Comparison of ENCODE assay signal across 26 cellular contexts in genomic region chr10:122590158-122590557, GRCh38. TPM values are rescaled to one million over a fixed set of nuclear protein-coding genes. Genes with fewer than 3 reads are reported as not detected.
"Had no signal": no experiment of that assay in that cellular context is flagged by ENCODE, and none has a peak within 500 bp of the region (broad histone marks: within the 10 kb centered on the region; RNA-seq: fewer than 3 reads in every experiment).

No MANE protein-coding gene starts in this region.

- H3K27me3 ChIP-seq: body of pancreas, sigmoid colon, upper lobe of left lung had no signal

- ATAC-seq: activated CD4-positive, CD25-positive, alpha-beta regulatory T cell treated with anti-CD3 and anti-CD28 coated beads, Interleukin-2, amount 50 U/mL, for 24 hours; activated CD8-positive, alpha-beta memory T cell treated with anti-CD3 and anti-CD28 coated beads, Interleukin-2, amount 10 ng/mL, durations not matched to agents 7 days and 5 days; activated CD8-positive, alpha-beta T cell treated with anti-CD3 and anti-CD28 coated beads for 36 hours; body of pancreas; foreskin keratinocyte; left ventricle myocardium superior had no signal

- H3K36me3 ChIP-seq: sigmoid colon, thoracic aorta, upper lobe of left lung had no signal

- H3K4me1 ChIP-seq: body of pancreas, foreskin keratinocyte, sigmoid colon, upper lobe of left lung had no signal

- H3K27ac ChIP-seq: body of pancreas, foreskin keratinocyte, sigmoid colon, thoracic aorta, upper lobe of left lung, VCaP had no signal

- H3K4me3 ChIP-seq: body of pancreas, sigmoid colon, thoracic aorta, upper lobe of left lung had no signal

- H3K9me3 ChIP-seq: body of pancreas, sigmoid colon, thoracic aorta, upper lobe of left lung had no signal

- DNase-seq: activated CD4-positive, alpha-beta T cell treated with anti-CD3 and anti-CD28 coated beads, Interleukin-2, amount 10 ng/mL, durations not matched to agents 24 days and 14 days; activated CD8-positive, alpha-beta memory T cell treated with anti-CD3 and anti-CD28 coated beads, Interleukin-2, amount 10 ng/mL, durations not matched to agents 7 days and 5 days; activated CD8-positive, alpha-beta T cell treated with anti-CD3 and anti-CD28 coated beads for 36 hours; activated gamma-delta T cell; activated naive CD4-positive, alpha-beta T cell treated with anti-CD3 and anti-CD28 coated beads, Interleukin-2, amount 50 U/mL, for 16 hours; activated naive CD8-positive, alpha-beta T cell treated with anti-CD3 and anti-CD28 coated beads, Interleukin-2, amount 50 U/mL, for 24 hours; activated T-cell treated with anti-CD3 and anti-CD28 coated beads for 4 hours; body of pancreas; caudate nucleus; effector CD4-positive, alpha-beta T cell; erythroblast; immature natural killer cell; kidney glomerular epithelial cell; left ventricle myocardium superior; naive B cell; sigmoid colon; stimulated activated CD4-positive, alpha-beta T cell treated with anti-CD3 and anti-CD28 coated beads, Interleukin-4, amount 100 ng/mL, for 1 hour; stimulated activated naive CD4-positive, alpha-beta T cell treated with Interleukin-2 at 50 U/mL for 16 hours; upper lobe of left lung had no signal

RNA-seq across cellular contexts. Expression of gene DMBT1, which starts 29.6 kb away (rescaled TPM):
- total RNA-seq: activated CD4-positive, alpha-beta T cell treated with anti-CD3 and anti-CD28 coated beads, Interleukin-2, amount 10 ng/mL, durations not matched to agents 24 days and 14 days; activated CD8-positive, alpha-beta memory T cell treated with anti-CD3 and anti-CD28 coated beads, Interleukin-2, amount 10 ng/mL, durations not matched to agents 7 days and 5 days; activated CD8-positive, alpha-beta T cell treated with anti-CD3 and anti-CD28 coated beads for 36 hours; mononuclear cell; posterior vena cava; T-helper 2 cell treated with Interferon-gamma antibody and Interleukin-4, amounts not matched to agents 100 ng/mL and 5 ng/mL, for 36 hours had no signal
- polyA plus RNA-seq: immature natural killer cell had no signal
